19 cellular contexts compared by ENCODE assay signal in the genomic region with DNA sequence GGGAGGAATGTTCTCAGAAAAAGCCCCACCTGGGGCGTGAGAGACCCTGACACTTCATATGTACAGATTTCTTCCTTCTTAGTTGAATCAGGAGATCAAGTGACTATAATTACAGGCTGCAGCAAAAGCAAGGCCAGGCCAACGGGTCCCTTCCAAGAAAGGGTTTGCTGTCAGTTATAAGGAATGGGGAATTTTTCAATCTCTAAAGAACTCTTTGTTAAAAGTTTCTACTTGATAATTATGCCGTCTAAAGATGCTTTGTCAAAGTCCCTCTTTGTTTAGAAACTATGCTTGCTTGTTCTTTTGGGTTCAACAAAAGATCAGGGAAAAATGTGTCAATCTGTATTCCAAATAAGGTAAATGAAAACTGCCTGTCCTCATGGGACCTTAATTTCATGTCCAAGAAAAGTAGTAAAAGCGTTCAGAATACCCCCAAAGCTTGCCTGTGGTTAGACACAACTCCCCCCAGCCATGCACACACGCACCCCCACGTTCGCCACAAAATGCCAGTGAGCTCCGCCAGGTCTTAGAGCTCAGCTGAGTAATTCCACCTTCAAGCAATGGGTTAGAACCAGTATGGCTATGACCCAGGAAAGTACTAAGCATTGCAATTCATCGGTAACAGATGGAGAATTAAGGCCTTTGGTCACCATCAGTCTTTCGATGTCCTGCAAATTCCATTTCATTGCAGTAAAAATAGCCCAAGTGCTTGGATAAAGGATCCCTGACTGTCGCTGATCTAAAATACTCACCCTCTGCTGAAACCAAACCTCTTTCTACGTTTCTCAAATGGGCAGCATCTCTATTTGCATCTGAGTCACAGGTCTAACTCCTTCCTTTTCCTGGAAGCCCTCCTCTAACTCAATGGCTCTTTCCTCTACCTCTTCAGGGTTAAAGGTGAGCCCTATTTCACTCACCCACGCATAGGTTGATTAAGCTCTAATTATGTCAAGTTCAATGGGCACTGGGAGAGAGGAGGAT.
DNase-seq lines count a peak whose midpoint lies in the region; ATAC-seq and TF ChIP-seq lines count a peak whose summit lies in the region.
"Had no signal": no experiment of that assay in that cellular context is flagged by ENCODE, and none has a peak within 500 bp of the region (broad histone marks: within the 10 kb centered on the region; RNA-seq: fewer than 3 reads in every experiment).

No MANE protein-coding gene starts in this region.

- H3K27me3 ChIP-seq in ectodermal cell (ENCODE audit: control insufficient read depth, insufficient read depth, low read length, poor library complexity, severe bottlenecking) (no peaks in the 10 kb centered on the region), psoas muscle (ENCODE audit: insufficient read depth in 3 of 3, low read length in 2 of 3) (no peaks in the 10 kb centered on the region)
- H3K27me3 ChIP-seq: body of pancreas, spleen had no signal

- no peaks in the 10 kb centered on the region for H3K36me3 ChIP-seq in ectodermal cell (ENCODE audit: control insufficient read depth, insufficient read depth, low read length)
- no peaks in the 10 kb centered on the region for H3K36me3 ChIP-seq in psoas muscle (ENCODE audit: insufficient read depth in 1 of 2, low read depth in 1 of 2)
- H3K36me3 ChIP-seq: prostate gland, spleen had no signal

- intact Hi-C loops in psoas muscle (cut with DNase I): no loop called here

- WGBS in ectodermal cell, 2 experiments: 82 to 85% methylated on average over 13 of the region's 13 CpGs
- 46 to 72% (median 48%) methylated on average over 13 of the region's 13 CpGs for WGBS in psoas muscle, 3 donors

- H3K9me3 ChIP-seq in ectodermal cell (ENCODE audit: control insufficient read depth, low read length) (no peaks in the 10 kb centered on the region), psoas muscle (no peaks in the 10 kb centered on the region)
- H3K9me3 ChIP-seq: body of pancreas, prostate gland, spleen had no signal

- ATAC-seq in psoas muscle: peak; percentile 64 to 84 (median 68)
- ATAC-seq in GM19035 (IDR thresholded peaks at IDR 0.05; ENCODE audit: unreplicated experiment): no peak
- ATAC-seq: activated T-helper 17 cell treated with anti-CD3 and anti-CD28 coated beads, Interleukin-2, amount 50 U/mL, for 72 hours; body of pancreas had no signal

- peak overlapping the region; percentile 19 for H3K27ac ChIP-seq in ectodermal cell (ENCODE audit: insufficient read depth, low read depth, low read length, poor library complexity, severe bottlenecking)
- H3K27ac ChIP-seq in psoas muscle: peak overlapping the region; percentile 54
- H3K27ac ChIP-seq: body of pancreas, C4-2B, prostate gland, spleen had no signal

- no peak for TF ChIP-seq CTCF in AG10803 (conservative IDR thresholded peaks at IDR 0.05; ENCODE audit: low read length)
- no peak for TF ChIP-seq CTCF in psoas muscle (IDR thresholded peaks at IDR 0.05)

- H3K4me3 ChIP-seq in AG10803 (ENCODE audit: low read length) (no peak overlapping the region), ectodermal cell (ENCODE audit: insufficient read depth, low read depth, low read length) (no peak overlapping the region), psoas muscle (no peak overlapping the region)
- H3K4me3 ChIP-seq: body of pancreas, prostate gland, spleen had no signal

- DNase-seq in AG10803 (ENCODE audit: low read depth) (peak; percentile 9), M059J (ENCODE audit: low read depth) (peak; percentile 26), psoas muscle (no peak), AG20443 (ENCODE audit: low spot score) (no peak), putamen (ENCODE audit: low spot score) (no peak), ureter (ENCODE audit: low spot score) (no peak)
- DNase-seq: activated CD4-positive, alpha-beta T cell treated with anti-CD3 and anti-CD28 coated beads for 48 hours; body of pancreas; DMS 273 treated with DMSO at 0.1 percent for 48 hours; Kasumi-1; NCI-H1048; NCI-H2029 treated with DMSO at 0.1 percent for 48 hours; nephron progenitor cell; spleen had no signal

- peaks cover 3% of the 10 kb centered on the region for H3K4me1 ChIP-seq in ectodermal cell (ENCODE audit: control insufficient read depth, insufficient read depth, low read length)
- peaks cover 32% of the 10 kb centered on the region for H3K4me1 ChIP-seq in psoas muscle
- H3K4me1 ChIP-seq: body of pancreas, prostate gland, spleen had no signal

Comparison
In these comparisons a context has a peak if more than half of its experiments do, and no peak if none do; other contexts are left out.
1. DNase-seq: peak in AG10803 (single experiment) and M059J (single experiment); none in psoas muscle (0 of 2), AG20443 (single experiment), putamen (single experiment) and ureter (single experiment).